ENCODE assay signal across 10 cellular contexts in genomic region chr5:153629027-153629426, GRCh38.
DNase-seq lines count a peak whose midpoint lies in the region; ATAC-seq, FAIRE-seq and TF ChIP-seq lines count a peak whose summit lies in the region.
"Had no signal": no experiment of that assay in that cellular context is flagged by ENCODE, and none has a peak within 500 bp of the region (broad histone marks: within the 10 kb centered on the region; RNA-seq: fewer than 3 reads in every experiment).

No MANE protein-coding gene starts in this region.

- no peak overlapping the region for H3K4me2 ChIP-seq in A549

- H3K9me3 ChIP-seq in A549 = no peaks in the 10 kb centered on the region

- no peaks in the 10 kb centered on the region for H3K36me3 Mint-ChIP-seq in chondrocyte (ENCODE audit: low read depth)
- H3K36me3 Mint-ChIP-seq: IgD-negative memory B cell had no signal

- TF ChIP-seq POLR2A in A549 (IDR thresholded peaks at IDR 0.05; ENCODE audit: low read length) = no peak

- H3K9me3 Mint-ChIP-seq in chondrocyte (ENCODE audit: low read depth) = no peaks in the 10 kb centered on the region

- H3K4me3 Mint-ChIP-seq in chondrocyte (ENCODE audit: unreplicated experiment) = no peak overlapping the region
- H3K4me3 Mint-ChIP-seq: IgD-negative memory B cell had no signal

- DNase-seq in A549 (ENCODE audit: low read depth in 1 of 2, low spot score in 1 of 2) (peak in 1 of 2 experiments; percentile 56), LHCN-M2 (ENCODE audit: low read depth) (peak; percentile 99), chondrocyte (ENCODE audit: low spot score) (no peak), kidney glomerular epithelial cell (lab: John Stamatoyannopoulos, UW) (peak; percentile 84), NCI-H1694 (lab: John Stamatoyannopoulos, UW) (no peak)
- no peak for DNase-seq in activated CD4-positive, alpha-beta T cell treated with anti-CD3 and anti-CD28 coated beads, Interleukin-2, amount 50 U/mL, for 48 hours
- DNase-seq in NK-92 treated with Interleukin-12 subunit alpha and Interleukin-12 subunit beta, amount 100 ng/mL, for 24 hours (lab: John Stamatoyannopoulos, UW) = no peak

- no peak for TF ChIP-seq EP300 in A549 (IDR thresholded peaks at IDR 0.05)

- ATAC-seq in A549 (peak; percentile 70 to 93), HG03135 (IDR thresholded peaks at IDR 0.05; ENCODE audit: unreplicated experiment) (no peak)

- 0 out of 6 replicates have a peak overlapping the region, but pooled peaks of 1 of the 2 experiments have one; percentile 30 for H3K27ac ChIP-seq in A549

- CTCF ChIA-PET in A549 (lab: Yijun Ruan, JAX) = interaction anchor here (1.2 kb wide), 1 partner anchor 12 kb away, joined by 3 read pairs; no protein-coding TSS in a partner anchor

- TF ChIP-seq CTCF in A549 (IDR thresholded peaks at IDR 0.05) (no peak), chondrocyte (IDR thresholded peaks at IDR 0.05) (peak; percentile 74)

- H3K4me1 Mint-ChIP-seq in chondrocyte (ENCODE audit: low read depth) = peaks cover 12% of the 10 kb centered on the region
- H3K4me1 Mint-ChIP-seq: IgD-negative memory B cell had no signal

- no peak for TF ChIP-seq RAD21 in A549 (conservative IDR thresholded peaks at IDR 0.05 in 1 of 2, IDR thresholded peaks at IDR 0.05 in 1 of 2)

- WGBS in A549 (ENCODE audit: missing lambda C conversion rate) = 0% methylated on average over 3 of the region's 3 CpGs

- POLR2A ChIA-PET in A549 (lab: Yijun Ruan, JAX) = no interaction called here

- H3K27me3 Mint-ChIP-seq in chondrocyte (ENCODE audit: low read depth) = no peaks in the 10 kb centered on the region

- H3K4me3 ChIP-seq in A549 = no peak overlapping the region

- no peak for FAIRE-seq in A549 (lab: Jason Lieb, UNC)
- FAIRE-seq: colon had no signal

- H3K4me1 ChIP-seq in A549 = no peaks in the 10 kb centered on the region; the same call in 2 of the 3 replicates

- no peak overlapping the region for H3K27ac Mint-ChIP-seq in chondrocyte (ENCODE audit: unreplicated experiment)
- H3K27ac Mint-ChIP-seq: IgD-negative memory B cell had no signal

TF ChIP-seq in A549, 52 proteins besides CTCF, POLR2A, EP300 and RAD21:
- TF ChIP-seq KDM5A (IDR thresholded peaks at IDR 0.05) (no peak), RCOR1 (IDR thresholded peaks at IDR 0.05; ENCODE audit: low read depth, low read length) (no peak), FOSL2 (IDR thresholded peaks at IDR 0.05) (no peak), FOSL2 (CRISPR knock-in tag; IDR thresholded peaks at IDR 0.05) (peak; percentile 31), EHMT2 (IDR thresholded peaks at IDR 0.05; ENCODE audit: low read depth) (no peak), PBX3 (IDR thresholded peaks at IDR 0.05) (no peak), E2F6 (IDR thresholded peaks at IDR 0.05; ENCODE audit: borderline replicate concordance, low read depth) (peak; percentile 23; the same call in 1 of the 2 replicates), MAX (IDR thresholded peaks at IDR 0.05) (peak; percentile 78), RNF2 (IDR thresholded peaks at IDR 0.05; ENCODE audit: borderline replicate concordance, low read depth) (no peak)

Comparison
In these comparisons a context has a peak if more than half of its experiments do, and no peak if none do; other contexts are left out.
1. DNase-seq: peak in LHCN-M2 (single experiment) and kidney glomerular epithelial cell (single experiment); none in chondrocyte (single experiment), activated CD4-positive, alpha-beta T cell treated with anti-CD3 and anti-CD28 coated beads, Interleukin-2, amount 50 U/mL, for 48 hours (0 of 2), NCI-H1694 (single experiment) and NK-92 treated with Interleukin-12 subunit alpha and Interleukin-12 subunit beta, amount 100 ng/mL, for 24 hours (single experiment).